ENCODE assay signal across 8 cellular contexts in the genomic region with DNA sequence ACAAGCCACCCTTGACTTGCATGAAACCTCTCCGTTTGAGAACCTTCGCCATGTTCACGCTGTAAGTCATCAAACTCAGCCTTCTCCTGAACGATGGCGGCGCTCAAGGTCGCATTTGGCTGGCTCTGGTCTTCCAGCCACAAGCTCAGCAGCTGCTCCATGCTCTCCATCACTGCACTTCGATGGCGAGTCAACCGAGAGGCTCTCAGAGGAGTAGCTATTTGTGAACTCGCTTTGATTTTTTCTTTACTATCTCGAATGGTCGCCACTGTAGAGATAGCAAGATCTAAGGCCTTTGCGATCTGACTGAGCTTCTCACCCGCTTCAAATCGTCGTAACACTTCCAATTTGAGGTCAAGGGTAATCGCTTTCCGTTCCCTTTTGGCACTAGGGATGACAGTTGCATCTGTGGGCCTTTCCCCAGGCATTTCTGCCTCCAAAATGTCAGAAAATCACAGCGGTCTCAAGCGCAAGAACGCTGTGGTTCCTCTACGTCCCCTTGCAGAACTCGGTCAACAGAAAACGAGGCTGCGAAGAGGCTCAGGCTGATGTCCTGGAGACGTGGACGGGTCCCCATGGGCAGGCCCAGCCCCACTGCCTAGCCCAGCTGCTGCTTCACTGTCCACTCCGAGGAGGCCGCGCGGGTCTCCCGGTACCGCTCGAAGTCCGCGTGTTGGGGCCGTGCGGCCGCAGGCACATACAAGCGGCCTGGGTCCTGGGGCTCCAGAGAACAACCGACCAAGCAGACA. TPM values are rescaled to one million over a fixed set of nuclear protein-coding genes. Genes with fewer than 3 reads are reported as not detected.
DNase-seq lines count a peak whose midpoint lies in the region; TF ChIP-seq lines count a peak whose summit lies in the region.

No MANE protein-coding gene starts in this region.

- peaks cover 15% of the 10 kb centered on the region for H3K36me3 Mint-ChIP-seq in activated CD4-positive, alpha-beta T cell treated with anti-CD3 and anti-CD28 coated beads, Interleukin-2, amount 10 ng/mL, durations not matched to agents 7 days and 5 days (ENCODE audit: low read depth)

- H3K27ac Mint-ChIP-seq in activated CD4-positive, alpha-beta T cell treated with anti-CD3 and anti-CD28 coated beads, Interleukin-2, amount 10 ng/mL, durations not matched to agents 7 days and 5 days: peak overlapping the region; percentile 100

- H3K4me3 ChIP-seq in esophagus muscularis mucosa: peak overlapping the region; percentile 76 to 100 (median 94)
- peak overlapping the region; percentile 92 for H3K4me3 ChIP-seq in ovary

- no peaks in the 10 kb centered on the region for H3K9me3 ChIP-seq in esophagus muscularis mucosa
- H3K9me3 ChIP-seq in ovary: no peaks in the 10 kb centered on the region

- no peak for DNase-seq in activated CD4-positive, alpha-beta T cell treated with anti-CD3 and anti-CD28 coated beads, Interleukin-2, amount 10 ng/mL, durations not matched to agents 7 days and 5 days
- no peak for DNase-seq in activated CD4-positive, alpha-beta T cell treated with anti-CD3 and anti-CD28 coated beads for 1 hour
- DNase-seq in SHP77 treated with DMSO at 0.1 percent for 48 hours (lab: John Stamatoyannopoulos, UW) (peak; percentile 18), esophagus muscularis mucosa (ENCODE audit: extremely low spot score) (no peak), ovary (no peak), NCI-H1930 (lab: John Stamatoyannopoulos, UW) (no peak), hippocampal formation (lab: John Stamatoyannopoulos, UW) (no peak), SK-N-DZ (ENCODE audit: low spot score) (no peak)

- CTCF ChIA-PET in activated CD4-positive, alpha-beta T cell treated with anti-CD3 and anti-CD28 coated beads, Interleukin-2, amount 10 ng/mL, durations not matched to agents 7 days and 5 days (lab: Charles Lee): interaction anchor here (0.5 to 0.9 kb wide), 3 partner anchors 12 to 266 kb away, joined by 3 to 4 read pairs (median 3); no protein-coding TSS in a partner anchor

- H3K4me1 ChIP-seq in esophagus muscularis mucosa (peaks cover 28 to 52% (median 34%) of the 10 kb centered on the region in 4 donors), ovary (ENCODE audit: insufficient read depth) (peaks cover 15% of the 10 kb centered on the region)

- intact Hi-C loops in esophagus muscularis mucosa (cut with DNase I): no loop called here
- intact Hi-C loops in ovary (cut with DNase I): no loop called here

- H3K9me3 Mint-ChIP-seq in activated CD4-positive, alpha-beta T cell treated with anti-CD3 and anti-CD28 coated beads, Interleukin-2, amount 10 ng/mL, durations not matched to agents 7 days and 5 days: peaks cover 8% of the 10 kb centered on the region

- H3K4me1 Mint-ChIP-seq in activated CD4-positive, alpha-beta T cell treated with anti-CD3 and anti-CD28 coated beads, Interleukin-2, amount 10 ng/mL, durations not matched to agents 7 days and 5 days: peaks cover 27% of the 10 kb centered on the region

- H3K36me3 ChIP-seq in esophagus muscularis mucosa (peaks cover 0 to 12% (median 2%) of the 10 kb centered on the region in 4 donors), ovary (no peaks in the 10 kb centered on the region)

- TF ChIP-seq EP300 in esophagus muscularis mucosa (IDR thresholded peaks at IDR 0.05) (no peak), ovary (IDR thresholded peaks at IDR 0.05) (no peak)

- 58% methylated on average over 26 of the region's 42 CpGs for WGBS in esophagus muscularis mucosa
- WGBS in ovary, 3 donors: 35 to 49% (median 37%) methylated on average over 42 of the region's 42 CpGs

- H3K27me3 ChIP-seq in esophagus muscularis mucosa (no peaks in the 10 kb centered on the region), ovary (no peaks in the 10 kb centered on the region)

- POLR2A ChIA-PET in activated CD4-positive, alpha-beta T cell treated with anti-CD3 and anti-CD28 coated beads, Interleukin-2, amount 10 ng/mL, durations not matched to agents 7 days and 5 days (lab: Charles Lee): no interaction called here

- peak overlapping the region; percentile 100 for H3K4me3 Mint-ChIP-seq in activated CD4-positive, alpha-beta T cell treated with anti-CD3 and anti-CD28 coated beads, Interleukin-2, amount 10 ng/mL, durations not matched to agents 7 days and 5 days

- H3K27me3 Mint-ChIP-seq in activated CD4-positive, alpha-beta T cell treated with anti-CD3 and anti-CD28 coated beads, Interleukin-2, amount 10 ng/mL, durations not matched to agents 7 days and 5 days: no peaks in the 10 kb centered on the region

- H3K27ac ChIP-seq in esophagus muscularis mucosa (replicated peaks in 1 of 4) (peak overlapping the region; percentile 94 to 99 (median 99)), ovary (peak overlapping the region in 1 of 2 donors; percentile 86)

- TF ChIP-seq POLR2A in esophagus muscularis mucosa (IDR thresholded peaks at IDR 0.05; ENCODE audit: low read depth) (no peak), ovary (IDR thresholded peaks at IDR 0.05) (no peak)

- TF ChIP-seq CTCF in esophagus muscularis mucosa (IDR thresholded peaks at IDR 0.05): no peak
- TF ChIP-seq CTCF in ovary (IDR thresholded peaks at IDR 0.05): no peak

RNA-seq across cellular contexts. Expression of a gene that starts 23.1 kb away (rescaled TPM):
- total RNA-seq in activated CD4-positive, alpha-beta T cell treated with anti-CD3 and anti-CD28 coated beads, Interleukin-2, amount 10 ng/mL, durations not matched to agents 7 days and 5 days: 10 to 100 TPM; 30.7 to 35.5 TPM
- 100 to 1,000 TPM in 2 of 4 donors, 10 to 100 TPM in 2; 86.8 to 112 (median 99.4) TPM for total RNA-seq in esophagus muscularis mucosa
- total RNA-seq in ovary: 10 to 100 TPM; 37.8 to 64.4 (median 53.3) TPM
- 10 to 100 TPM; 17.9 to 44.4 TPM for polyA plus RNA-seq in ovary
- polyA plus RNA-seq in SK-N-DZ (2014; cell fraction: cytosol; rRNA removed): 115 and 143 TPM in 2 replicates
- polyA plus RNA-seq in SK-N-DZ (2014; cell fraction: nucleus; rRNA removed): 288 and 329 TPM in 2 replicates

RNA-seq across cellular contexts. Expression of a gene that starts 47.6 kb away (rescaled TPM):
- total RNA-seq in activated CD4-positive, alpha-beta T cell treated with anti-CD3 and anti-CD28 coated beads, Interleukin-2, amount 10 ng/mL, durations not matched to agents 7 days and 5 days: under 1 TPM; 0.07 to 0.15 TPM
- total RNA-seq in esophagus muscularis mucosa: 10 to 100 TPM in 1 of 4 donors, 1 to 10 TPM in 3; 2.1 to 14.3 (median 5.1) TPM
- 1 to 10 TPM; 1.3 to 6.2 (median 2.5) TPM for total RNA-seq in ovary
- polyA plus RNA-seq in ovary: 1 to 10 TPM in 1 of 2 donors, under 1 TPM in 1; 0.97 to 1.5 TPM
- 90.8 and 91.6 TPM in 2 replicates for polyA plus RNA-seq in SK-N-DZ (2014; cell fraction: cytosol; rRNA removed)
- polyA plus RNA-seq in SK-N-DZ (2014; cell fraction: nucleus; rRNA removed): 51.7 and 56.1 TPM in 2 replicates

RNA-seq across cellular contexts. Expression of a gene that starts 48.5 kb away (rescaled TPM):
- 1 to 10 TPM; 1.1 to 1.6 TPM for total RNA-seq in activated CD4-positive, alpha-beta T cell treated with anti-CD3 and anti-CD28 coated beads, Interleukin-2, amount 10 ng/mL, durations not matched to agents 7 days and 5 days
- 10 to 100 TPM in 3 of 4 donors, 1 to 10 TPM in 1; 2.5 to 19.5 (median 12.9) TPM for total RNA-seq in esophagus muscularis mucosa
- 10 to 100 TPM in 1 of 7 donors, 1 to 10 TPM in 5, under 1 TPM in 1; 0.73 to 22.6 (median 2.5) TPM for total RNA-seq in ovary
- polyA plus RNA-seq in ovary: 1 to 10 TPM; 1.4 to 2.7 TPM
- 1,422 and 1,715 TPM in 2 replicates for polyA plus RNA-seq in SK-N-DZ (2014; cell fraction: cytosol; rRNA removed)
- 950 and 1,080 TPM in 2 replicates for polyA plus RNA-seq in SK-N-DZ (2014; cell fraction: nucleus; rRNA removed)

RNA-seq across cellular contexts. Expression of a gene that starts 53.0 kb away (rescaled TPM):
- 1 to 10 TPM; 5.0 to 6.6 TPM for total RNA-seq in activated CD4-positive, alpha-beta T cell treated with anti-CD3 and anti-CD28 coated beads, Interleukin-2, amount 10 ng/mL, durations not matched to agents 7 days and 5 days
- total RNA-seq in esophagus muscularis mucosa (1 to 10 TPM; 2.0 to 5.0 (median 2.9) TPM), ovary (1 to 10 TPM; 3.6 to 8.5 (median 6.2) TPM)
- 1 to 10 TPM in 1 of 2 donors, under 1 TPM in 1; 0.42 to 4.4 TPM for polyA plus RNA-seq in ovary
- polyA plus RNA-seq in SK-N-DZ (2014; cell fraction: cytosol; rRNA removed): 8.5 and 8.9 TPM in 2 replicates
- 45.8 and 54.5 TPM in 2 replicates for polyA plus RNA-seq in SK-N-DZ (2014; cell fraction: nucleus; rRNA removed)
